In genomic region chr1:4594286-4594991, GRCh38 we compare ENCODE assay signal across 1 cellular context.
TF ChIP-seq lines count a peak whose summit lies in the region.

No MANE protein-coding gene starts in this region.

TF ChIP-seq in A549, 52 proteins besides CTCF, POLR2A, EP300 and RAD21 (continued from another document):
- TF ChIP-seq, protein P1, sequence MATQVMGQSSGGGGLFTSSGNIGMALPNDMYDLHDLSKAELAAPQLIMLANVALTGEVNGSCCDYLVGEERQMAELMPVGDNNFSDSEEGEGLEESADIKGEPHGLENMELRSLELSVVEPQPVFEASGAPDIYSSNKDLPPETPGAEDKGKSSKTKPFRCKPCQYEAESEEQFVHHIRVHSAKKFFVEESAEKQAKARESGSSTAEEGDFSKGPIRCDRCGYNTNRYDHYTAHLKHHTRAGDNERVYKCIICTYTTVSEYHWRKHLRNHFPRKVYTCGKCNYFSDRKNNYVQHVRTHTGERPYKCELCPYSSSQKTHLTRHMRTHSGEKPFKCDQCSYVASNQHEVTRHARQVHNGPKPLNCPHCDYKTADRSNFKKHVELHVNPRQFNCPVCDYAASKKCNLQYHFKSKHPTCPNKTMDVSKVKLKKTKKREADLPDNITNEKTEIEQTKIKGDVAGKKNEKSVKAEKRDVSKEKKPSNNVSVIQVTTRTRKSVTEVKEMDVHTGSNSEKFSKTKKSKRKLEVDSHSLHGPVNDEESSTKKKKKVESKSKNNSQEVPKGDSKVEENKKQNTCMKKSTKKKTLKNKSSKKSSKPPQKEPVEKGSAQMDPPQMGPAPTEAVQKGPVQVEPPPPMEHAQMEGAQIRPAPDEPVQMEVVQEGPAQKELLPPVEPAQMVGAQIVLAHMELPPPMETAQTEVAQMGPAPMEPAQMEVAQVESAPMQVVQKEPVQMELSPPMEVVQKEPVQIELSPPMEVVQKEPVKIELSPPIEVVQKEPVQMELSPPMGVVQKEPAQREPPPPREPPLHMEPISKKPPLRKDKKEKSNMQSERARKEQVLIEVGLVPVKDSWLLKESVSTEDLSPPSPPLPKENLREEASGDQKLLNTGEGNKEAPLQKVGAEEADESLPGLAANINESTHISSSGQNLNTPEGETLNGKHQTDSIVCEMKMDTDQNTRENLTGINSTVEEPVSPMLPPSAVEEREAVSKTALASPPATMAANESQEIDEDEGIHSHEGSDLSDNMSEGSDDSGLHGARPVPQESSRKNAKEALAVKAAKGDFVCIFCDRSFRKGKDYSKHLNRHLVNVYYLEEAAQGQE (IDR thresholded peaks at IDR 0.05), result no peak
- TF ChIP-seq EHMT2 (IDR thresholded peaks at IDR 0.05; ENCODE audit: low read depth), result no peak
